Comparison of ENCODE assay signal across 18 cellular contexts in the genomic region with DNA sequence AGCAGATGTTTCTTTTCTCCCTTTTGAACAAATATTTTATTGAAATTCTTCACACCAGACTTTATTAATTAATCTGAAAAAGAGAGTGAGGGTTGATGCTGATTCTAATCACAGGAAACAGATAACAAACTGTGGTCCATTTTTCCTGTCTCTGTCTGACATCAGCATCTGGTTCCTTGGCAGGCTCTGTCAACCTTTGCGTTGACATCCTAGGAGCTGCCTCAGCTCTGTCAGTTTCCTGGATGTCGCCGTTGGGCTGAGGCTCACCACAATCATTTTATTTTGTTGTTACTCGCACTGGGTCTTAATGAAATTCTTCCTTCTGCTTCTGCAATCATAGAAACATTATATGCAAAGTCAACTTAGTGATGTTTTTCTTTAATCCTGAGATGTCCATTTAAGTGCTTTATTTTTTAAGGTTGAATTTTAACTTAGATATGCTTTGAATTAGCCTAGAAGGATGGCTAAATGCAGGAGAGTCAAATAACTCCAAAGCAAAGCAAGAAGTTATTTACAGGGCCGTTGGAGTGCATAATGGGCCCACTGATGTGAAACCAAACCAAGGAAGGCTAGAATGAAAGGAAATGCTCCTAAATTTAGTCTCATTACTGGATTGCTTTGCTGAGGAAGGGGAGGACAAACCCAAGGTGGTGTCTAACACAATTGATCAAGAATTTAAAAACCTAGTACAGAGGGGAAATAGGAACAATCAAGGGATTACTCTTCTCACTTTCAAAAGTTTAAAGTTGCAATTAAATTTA.
"Had no signal": no experiment of that assay in that cellular context is flagged by ENCODE, and none has a peak within 500 bp of the region (broad histone marks: within the 10 kb centered on the region; RNA-seq: fewer than 3 reads in every experiment).

No MANE protein-coding gene starts in this region.

- H3K9me3 ChIP-seq: ascending aorta, breast epithelium, tibial artery had no signal

- H3K4me3 ChIP-seq: ascending aorta, breast epithelium, coronary artery, heart left ventricle, spleen, tibial artery had no signal

- H3K27ac Mint-ChIP-seq: activated naive CD4-positive, alpha-beta T cell treated with anti-CD3 and anti-CD28 coated beads, Interleukin-2, amount 50 U/mL, for 24 hours; activated T-cell treated with anti-CD3 and anti-CD28 coated beads, Interleukin-2, amount 50 U/mL, for 72 hours; memory B cell; natural killer cell treated with Interleukin-12 subunit alpha and Interleukin-12 subunit beta and Interleukin-15 and Interleukin-18, amount 100 ng/mL, for 72 hours; T-helper 1 cell treated with Interleukin-12 subunit alpha and Interleukin-12 subunit beta and Interleukin-4 antibody, amounts not matched to agents 30 μg/mL and 1 μg/mL, for 36 hours had no signal

- H3K27me3 Mint-ChIP-seq: activated naive CD4-positive, alpha-beta T cell treated with anti-CD3 and anti-CD28 coated beads, Interleukin-2, amount 50 U/mL, for 24 hours; memory B cell; natural killer cell treated with Interleukin-12 subunit alpha and Interleukin-12 subunit beta and Interleukin-15 and Interleukin-18, amount 100 ng/mL, for 72 hours had no signal

- H3K4me1 Mint-ChIP-seq: memory B cell had no signal

- H3K36me3 Mint-ChIP-seq: memory B cell had no signal

- H3K4me1 ChIP-seq: ascending aorta, breast epithelium, spleen, tibial artery had no signal

- DNase-seq: activated CD4-positive, CD25-positive, alpha-beta regulatory T cell treated with anti-CD3 and anti-CD28 coated beads, Interleukin-2, amount 50 U/mL, for 72 hours; activated gamma-delta T cell; activated T-cell treated with anti-CD3 and anti-CD28 coated beads, Interleukin-2, amount 50 U/mL, for 72 hours; erythroblast; heart left ventricle; occipital lobe; spleen; stimulated activated CD8-positive, alpha-beta memory T cell treated with anti-CD3 and anti-CD28 coated beads, Interleukin-4, amount 100 ng/mL, for 48 hours; stimulated activated naive CD4-positive, alpha-beta T cell; substantia nigra; tibial artery had no signal

- H3K9me3 Mint-ChIP-seq: activated naive CD4-positive, alpha-beta T cell treated with anti-CD3 and anti-CD28 coated beads, Interleukin-2, amount 50 U/mL, for 24 hours; activated T-cell treated with anti-CD3 and anti-CD28 coated beads, Interleukin-2, amount 50 U/mL, for 72 hours; T-helper 1 cell treated with Interleukin-12 subunit alpha and Interleukin-12 subunit beta and Interleukin-4 antibody, amounts not matched to agents 30 μg/mL and 1 μg/mL, for 36 hours had no signal

- H3K27me3 ChIP-seq: ascending aorta, breast epithelium, heart left ventricle, spleen, tibial artery had no signal

- H3K36me3 ChIP-seq: ascending aorta, breast epithelium, heart left ventricle, spleen, tibial artery had no signal

- H3K4me3 Mint-ChIP-seq: activated naive CD4-positive, alpha-beta T cell treated with anti-CD3 and anti-CD28 coated beads, Interleukin-2, amount 50 U/mL, for 24 hours; activated T-cell treated with anti-CD3 and anti-CD28 coated beads, Interleukin-2, amount 50 U/mL, for 72 hours; memory B cell; natural killer cell treated with Interleukin-12 subunit alpha and Interleukin-12 subunit beta and Interleukin-15 and Interleukin-18, amount 100 ng/mL, for 72 hours; T-helper 1 cell treated with Interleukin-12 subunit alpha and Interleukin-12 subunit beta and Interleukin-4 antibody, amounts not matched to agents 30 μg/mL and 1 μg/mL, for 36 hours had no signal

- ATAC-seq: activated T-cell treated with anti-CD3 and anti-CD28 coated beads, Interleukin-2, amount 50 U/mL, for 72 hours; heart left ventricle; natural killer cell treated with Interleukin-12 subunit alpha and Interleukin-12 subunit beta and Interleukin-15 and Interleukin-18, amount 100 ng/mL, for 72 hours had no signal

- H3K27ac ChIP-seq: ascending aorta, breast epithelium, coronary artery, heart left ventricle, spleen, tibial artery had no signal
